In the genomic region with DNA sequence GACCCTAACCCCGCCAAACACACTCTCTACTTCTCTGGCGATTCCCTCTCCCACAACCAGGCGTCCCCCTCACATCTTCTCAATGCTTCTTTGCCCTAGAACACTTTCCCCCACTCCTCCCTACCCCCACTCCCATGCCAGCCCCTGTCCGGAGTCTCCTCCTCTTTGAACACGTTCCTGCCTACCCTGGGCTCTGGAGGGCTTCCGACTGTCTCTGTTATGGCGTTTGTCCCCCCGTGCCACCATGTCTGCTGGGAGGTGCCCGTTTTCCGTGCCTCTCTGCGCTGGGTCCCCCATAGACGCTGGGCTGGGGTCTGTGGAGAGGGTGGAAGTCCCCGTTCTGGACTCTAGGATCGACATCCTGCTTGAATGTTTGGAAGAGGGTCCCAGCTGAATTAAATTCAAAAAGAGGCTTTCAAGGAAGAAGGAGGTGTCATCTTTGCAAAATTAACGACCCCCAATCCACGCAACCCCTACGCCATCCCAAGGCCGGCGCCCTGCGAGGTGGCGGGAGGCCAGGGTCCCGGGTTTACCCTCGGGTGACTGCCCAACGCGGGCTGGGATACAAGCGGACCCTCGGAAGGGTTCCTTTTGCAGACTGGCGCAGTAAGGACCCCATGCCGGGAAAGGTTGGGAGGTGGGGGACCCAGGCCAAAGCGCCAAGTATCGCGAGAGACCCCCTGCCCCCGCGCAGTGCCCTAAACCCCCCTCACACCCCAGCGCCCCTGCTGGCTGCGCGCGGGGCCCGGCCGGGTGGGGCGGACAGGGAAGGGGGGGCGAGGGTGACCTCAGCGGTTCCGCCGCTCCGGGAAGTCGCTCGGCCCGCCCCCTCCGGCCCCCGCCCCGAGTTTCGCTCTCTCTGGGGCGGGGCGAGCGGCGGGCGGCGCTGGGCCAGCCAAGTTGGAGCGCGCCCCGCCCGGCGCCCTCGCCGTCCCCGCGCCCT, we compare ENCODE assay signal across 1 cellular context.
TF ChIP-seq lines count a peak whose summit lies in the region.

No MANE protein-coding gene starts in this region.

TF ChIP-seq in HepG2, 621 proteins besides CTCF, POLR2A, EP300 and RAD21 (continued from another document and continues in another):
- TF ChIP-seq, protein P1, sequence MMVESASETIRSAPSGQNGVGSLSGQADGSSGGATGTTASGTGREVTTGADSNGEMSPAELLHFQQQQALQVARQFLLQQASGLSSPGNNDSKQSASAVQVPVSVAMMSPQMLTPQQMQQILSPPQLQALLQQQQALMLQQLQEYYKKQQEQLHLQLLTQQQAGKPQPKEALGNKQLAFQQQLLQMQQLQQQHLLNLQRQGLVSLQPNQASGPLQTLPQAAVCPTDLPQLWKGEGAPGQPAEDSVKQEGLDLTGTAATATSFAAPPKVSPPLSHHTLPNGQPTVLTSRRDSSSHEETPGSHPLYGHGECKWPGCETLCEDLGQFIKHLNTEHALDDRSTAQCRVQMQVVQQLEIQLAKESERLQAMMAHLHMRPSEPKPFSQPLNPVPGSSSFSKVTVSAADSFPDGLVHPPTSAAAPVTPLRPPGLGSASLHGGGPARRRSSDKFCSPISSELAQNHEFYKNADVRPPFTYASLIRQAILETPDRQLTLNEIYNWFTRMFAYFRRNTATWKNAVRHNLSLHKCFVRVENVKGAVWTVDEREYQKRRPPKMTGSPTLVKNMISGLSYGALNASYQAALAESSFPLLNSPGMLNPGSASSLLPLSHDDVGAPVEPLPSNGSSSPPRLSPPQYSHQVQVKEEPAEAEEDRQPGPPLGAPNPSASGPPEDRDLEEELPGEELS (CRISPR knock-in tag; IDR thresholded peaks at IDR 0.05) = no peak
- no peak for TF ChIP-seq ZNF180 (CRISPR knock-in tag; IDR thresholded peaks at IDR 0.05; ENCODE audit: borderline replicate concordance, low read depth)
- TF ChIP-seq DNMT3B (CRISPR knock-in tag; conservative IDR thresholded peaks at IDR 0.05) = no peak
- no peak for TF ChIP-seq ZNF501 (CRISPR knock-in tag; IDR thresholded peaks at IDR 0.05)
- TF ChIP-seq, protein P2, sequence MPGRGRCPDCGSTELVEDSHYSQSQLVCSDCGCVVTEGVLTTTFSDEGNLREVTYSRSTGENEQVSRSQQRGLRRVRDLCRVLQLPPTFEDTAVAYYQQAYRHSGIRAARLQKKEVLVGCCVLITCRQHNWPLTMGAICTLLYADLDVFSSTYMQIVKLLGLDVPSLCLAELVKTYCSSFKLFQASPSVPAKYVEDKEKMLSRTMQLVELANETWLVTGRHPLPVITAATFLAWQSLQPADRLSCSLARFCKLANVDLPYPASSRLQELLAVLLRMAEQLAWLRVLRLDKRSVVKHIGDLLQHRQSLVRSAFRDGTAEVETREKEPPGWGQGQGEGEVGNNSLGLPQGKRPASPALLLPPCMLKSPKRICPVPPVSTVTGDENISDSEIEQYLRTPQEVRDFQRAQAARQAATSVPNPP (CRISPR knock-in tag; IDR thresholded peaks at IDR 0.05) = no peak
- no peak for TF ChIP-seq TBL1XR1 (IDR thresholded peaks at IDR 0.05; ENCODE audit: borderline replicate concordance, low read length, partially characterized antibody)
- no peak for TF ChIP-seq SRF (IDR thresholded peaks at IDR 0.05; ENCODE audit: low read depth, low read length)
- TF ChIP-seq HCFC1 (IDR thresholded peaks at IDR 0.05; ENCODE audit: low read depth, low read length) = no peak
- no peak for TF ChIP-seq NCOA1 (CRISPR knock-in tag; IDR thresholded peaks at IDR 0.05)
- no peak for TF ChIP-seq PPARG (CRISPR knock-in tag; conservative IDR thresholded peaks at IDR 0.05)
- no peak for TF ChIP-seq SUZ12 (IDR thresholded peaks at IDR 0.05; ENCODE audit: low read depth, low read length)
- TF ChIP-seq, protein P3, sequence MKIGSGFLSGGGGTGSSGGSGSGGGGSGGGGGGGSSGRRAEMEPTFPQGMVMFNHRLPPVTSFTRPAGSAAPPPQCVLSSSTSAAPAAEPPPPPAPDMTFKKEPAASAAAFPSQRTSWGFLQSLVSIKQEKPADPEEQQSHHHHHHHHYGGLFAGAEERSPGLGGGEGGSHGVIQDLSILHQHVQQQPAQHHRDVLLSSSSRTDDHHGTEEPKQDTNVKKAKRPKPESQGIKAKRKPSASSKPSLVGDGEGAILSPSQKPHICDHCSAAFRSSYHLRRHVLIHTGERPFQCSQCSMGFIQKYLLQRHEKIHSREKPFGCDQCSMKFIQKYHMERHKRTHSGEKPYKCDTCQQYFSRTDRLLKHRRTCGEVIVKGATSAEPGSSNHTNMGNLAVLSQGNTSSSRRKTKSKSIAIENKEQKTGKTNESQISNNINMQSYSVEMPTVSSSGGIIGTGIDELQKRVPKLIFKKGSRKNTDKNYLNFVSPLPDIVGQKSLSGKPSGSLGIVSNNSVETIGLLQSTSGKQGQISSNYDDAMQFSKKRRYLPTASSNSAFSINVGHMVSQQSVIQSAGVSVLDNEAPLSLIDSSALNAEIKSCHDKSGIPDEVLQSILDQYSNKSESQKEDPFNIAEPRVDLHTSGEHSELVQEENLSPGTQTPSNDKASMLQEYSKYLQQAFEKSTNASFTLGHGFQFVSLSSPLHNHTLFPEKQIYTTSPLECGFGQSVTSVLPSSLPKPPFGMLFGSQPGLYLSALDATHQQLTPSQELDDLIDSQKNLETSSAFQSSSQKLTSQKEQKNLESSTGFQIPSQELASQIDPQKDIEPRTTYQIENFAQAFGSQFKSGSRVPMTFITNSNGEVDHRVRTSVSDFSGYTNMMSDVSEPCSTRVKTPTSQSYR (CRISPR knock-in tag; IDR thresholded peaks at IDR 0.05; ENCODE audit: borderline replicate concordance) = peak; percentile 49; the same call in 1 of the 2 replicates
- peak; percentile 47; the same call in 1 of the 2 replicates for TF ChIP-seq THAP11 (CRISPR knock-in tag; IDR thresholded peaks at IDR 0.05)
- TF ChIP-seq, protein P4, sequence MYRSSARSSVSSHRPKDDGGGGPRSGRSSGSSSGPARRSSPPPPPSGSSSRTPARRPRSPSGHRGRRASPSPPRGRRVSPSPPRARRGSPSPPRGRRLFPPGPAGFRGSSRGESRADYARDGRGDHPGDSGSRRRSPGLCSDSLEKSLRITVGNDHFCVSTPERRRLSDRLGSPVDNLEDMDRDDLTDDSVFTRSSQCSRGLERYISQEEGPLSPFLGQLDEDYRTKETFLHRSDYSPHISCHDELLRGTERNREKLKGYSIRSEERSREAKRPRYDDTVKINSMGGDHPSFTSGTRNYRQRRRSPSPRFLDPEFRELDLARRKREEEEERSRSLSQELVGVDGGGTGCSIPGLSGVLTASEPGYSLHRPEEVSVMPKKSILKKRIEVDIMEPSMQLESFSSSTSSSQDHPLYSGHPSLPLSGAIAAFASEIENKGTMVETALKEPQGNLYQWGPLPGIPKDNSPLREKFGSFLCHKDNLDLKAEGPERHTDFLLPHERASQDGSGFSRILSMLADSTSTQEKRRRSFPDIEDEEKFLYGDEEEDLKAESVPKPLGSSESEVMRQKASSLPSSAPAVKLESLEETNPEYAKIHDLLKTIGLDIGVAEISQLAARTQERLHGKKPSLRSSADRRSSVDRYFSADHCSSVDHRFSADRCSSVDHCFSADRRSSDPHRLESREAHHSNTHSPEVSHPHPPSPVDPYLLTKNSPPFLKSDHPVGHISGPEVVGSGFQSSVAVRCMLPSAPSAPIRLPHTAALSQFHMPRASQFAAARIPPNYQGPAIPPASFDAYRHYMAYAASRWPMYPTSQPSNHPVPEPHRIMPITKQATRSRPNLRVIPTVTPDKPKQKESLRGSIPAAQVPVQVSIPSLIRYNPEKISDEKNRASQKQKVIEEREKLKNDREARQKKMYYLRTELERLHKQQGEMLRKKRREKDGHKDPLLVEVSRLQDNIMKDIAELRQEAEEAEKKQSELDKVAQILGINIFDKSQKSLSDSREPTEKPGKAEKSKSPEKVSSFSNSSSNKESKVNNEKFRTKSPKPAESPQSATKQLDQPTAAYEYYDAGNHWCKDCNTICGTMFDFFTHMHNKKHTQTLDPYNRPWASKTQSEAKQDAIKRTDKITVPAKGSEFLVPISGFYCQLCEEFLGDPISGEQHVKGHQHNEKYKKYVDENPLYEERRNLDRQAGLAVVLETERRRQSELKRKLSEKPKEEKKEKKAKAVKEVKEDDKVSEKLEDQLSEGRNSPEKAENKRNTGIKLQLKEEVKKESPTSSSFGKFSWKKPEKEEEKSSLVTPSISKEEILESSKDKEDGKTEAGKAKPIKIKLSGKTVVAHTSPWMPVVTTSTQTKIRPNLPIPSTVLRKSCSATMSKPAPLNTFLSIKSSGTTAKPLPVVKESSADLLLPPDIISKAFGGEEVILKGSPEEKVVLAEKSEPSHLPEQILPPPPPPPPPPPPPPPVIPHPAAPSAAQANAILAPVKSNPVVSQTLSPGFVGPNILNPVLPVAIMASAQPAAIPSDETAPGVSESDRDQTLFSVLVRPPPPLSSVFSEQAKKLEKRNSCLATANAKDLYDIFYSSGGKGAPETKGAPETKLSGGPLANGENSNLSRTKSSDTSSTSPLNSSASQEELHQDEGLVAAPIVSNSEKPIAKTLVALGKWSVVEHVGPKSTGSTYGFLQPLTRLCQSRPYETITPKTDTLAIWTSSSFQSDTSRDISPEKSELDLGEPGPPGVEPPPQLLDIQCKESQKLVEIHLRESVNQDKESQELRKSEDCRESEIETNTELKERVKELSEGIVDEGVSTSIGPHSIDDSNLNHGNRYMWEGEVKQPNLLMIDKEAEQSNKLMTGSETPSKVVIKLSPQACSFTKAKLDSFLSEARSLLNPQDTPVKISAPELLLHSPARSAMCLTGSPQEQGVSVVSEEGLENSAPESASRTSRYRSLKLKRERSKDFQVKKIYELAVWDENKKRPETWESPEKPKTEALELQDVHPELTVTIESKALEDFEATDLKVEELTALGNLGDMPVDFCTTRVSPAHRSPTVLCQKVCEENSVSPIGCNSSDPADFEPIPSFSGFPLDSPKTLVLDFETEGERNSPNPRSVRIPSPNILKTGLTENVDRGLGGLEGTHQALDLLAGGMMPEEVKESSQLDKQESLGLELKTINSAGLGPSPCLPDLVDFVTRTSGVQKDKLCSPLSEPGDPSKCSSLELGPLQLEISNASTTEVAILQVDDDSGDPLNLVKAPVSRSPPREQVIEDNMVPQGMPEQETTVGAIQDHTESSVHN (CRISPR knock-in tag; IDR thresholded peaks at IDR 0.05) = no peak
- TF ChIP-seq, protein P5, sequence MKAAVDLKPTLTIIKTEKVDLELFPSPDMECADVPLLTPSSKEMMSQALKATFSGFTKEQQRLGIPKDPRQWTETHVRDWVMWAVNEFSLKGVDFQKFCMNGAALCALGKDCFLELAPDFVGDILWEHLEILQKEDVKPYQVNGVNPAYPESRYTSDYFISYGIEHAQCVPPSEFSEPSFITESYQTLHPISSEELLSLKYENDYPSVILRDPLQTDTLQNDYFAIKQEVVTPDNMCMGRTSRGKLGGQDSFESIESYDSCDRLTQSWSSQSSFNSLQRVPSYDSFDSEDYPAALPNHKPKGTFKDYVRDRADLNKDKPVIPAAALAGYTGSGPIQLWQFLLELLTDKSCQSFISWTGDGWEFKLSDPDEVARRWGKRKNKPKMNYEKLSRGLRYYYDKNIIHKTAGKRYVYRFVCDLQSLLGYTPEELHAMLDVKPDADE (CRISPR knock-in tag; IDR thresholded peaks at IDR 0.05) = no peak
- TF ChIP-seq ZNF143 (CRISPR knock-in tag; IDR thresholded peaks at IDR 0.05) = no peak
- TF ChIP-seq TEAD3 (CRISPR knock-in tag; optimal IDR thresholded peaks at IDR 0.05; ENCODE audit: borderline replicate concordance) = no peak
- TF ChIP-seq FOXP1 (IDR thresholded peaks at IDR 0.05) = no peak
- no peak for TF ChIP-seq FOXP1 (CRISPR knock-in tag; IDR thresholded peaks at IDR 0.05)
- TF ChIP-seq ZBTB21 (CRISPR knock-in tag; IDR thresholded peaks at IDR 0.05) = no peak
- TF ChIP-seq RXRB (CRISPR knock-in tag; IDR thresholded peaks at IDR 0.05; ENCODE audit: borderline replicate concordance) = no peak
- TF ChIP-seq MTA3 (CRISPR knock-in tag; IDR thresholded peaks at IDR 0.05) = no peak
- no peak for TF ChIP-seq ZNF761 (CRISPR knock-in tag; conservative IDR thresholded peaks at IDR 0.05)
- TF ChIP-seq, protein P6, sequence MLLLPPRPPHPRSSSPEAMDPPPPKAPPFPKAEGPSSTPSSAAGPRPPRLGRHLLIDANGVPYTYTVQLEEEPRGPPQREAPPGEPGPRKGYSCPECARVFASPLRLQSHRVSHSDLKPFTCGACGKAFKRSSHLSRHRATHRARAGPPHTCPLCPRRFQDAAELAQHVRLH (CRISPR knock-in tag; IDR thresholded peaks at IDR 0.05; ENCODE audit: borderline replicate concordance, low read depth) = peak; percentile 40; the same call in 1 of the 2 replicates
- no peak for TF ChIP-seq MED13 (CRISPR knock-in tag; IDR thresholded peaks at IDR 0.05)
- TF ChIP-seq NR2F6 (IDR thresholded peaks at IDR 0.05) = no peak
- peak; percentile 28; the same call in 1 of the 2 replicates for TF ChIP-seq NR2F6 (CRISPR knock-in tag; IDR thresholded peaks at IDR 0.05)
- peak; percentile 31; the same call in 1 of the 2 replicates for TF ChIP-seq HOXA3 (CRISPR knock-in tag; IDR thresholded peaks at IDR 0.05)
- TF ChIP-seq FOXA3 (CRISPR knock-in tag; IDR thresholded peaks at IDR 0.05) = no peak; the same call in 1 of the 2 replicates
- no peak for TF ChIP-seq ZNF781 (CRISPR knock-in tag; IDR thresholded peaks at IDR 0.05; ENCODE audit: borderline replicate concordance, not compliant biosample characterization)
- no peak for TF ChIP-seq ZNF878 (CRISPR knock-in tag; IDR thresholded peaks at IDR 0.05)
- no peak for TF ChIP-seq ZNF17 (CRISPR knock-in tag; IDR thresholded peaks at IDR 0.05)
- TF ChIP-seq SP2 (CRISPR knock-in tag; IDR thresholded peaks at IDR 0.05) = no peak
- no peak for TF ChIP-seq PRPF4 (IDR thresholded peaks at IDR 0.05; ENCODE audit: low read depth, low read length, poor library complexity, severe bottlenecking)
- TF ChIP-seq TSC22D2 (CRISPR knock-in tag; IDR thresholded peaks at IDR 0.05; ENCODE audit: borderline replicate concordance) = no peak
- TF ChIP-seq, protein P7, sequence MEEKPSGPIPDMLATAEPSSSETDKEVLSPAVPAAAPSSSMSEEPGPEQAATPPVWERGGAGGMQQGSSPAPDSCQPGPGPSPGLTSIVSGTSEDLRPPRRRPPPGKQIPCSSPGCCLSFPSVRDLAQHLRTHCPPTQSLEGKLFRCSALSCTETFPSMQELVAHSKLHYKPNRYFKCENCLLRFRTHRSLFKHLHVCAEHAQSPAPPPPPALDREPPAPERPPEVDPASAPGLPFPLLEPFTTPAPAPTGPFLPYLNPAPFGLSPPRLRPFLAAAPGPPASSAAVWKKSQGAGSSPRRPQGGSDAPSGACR (CRISPR knock-in tag; IDR thresholded peaks at IDR 0.05) = no peak
